In genomic region chr18:59196161-59196560, GRCh38 we compare ENCODE assay signal across 29 cellular contexts. TPM values are rescaled to one million over a fixed set of nuclear protein-coding genes. Genes with fewer than 3 reads are reported as not detected.
"Had no signal": no experiment of that assay in that cellular context is flagged by ENCODE, and none has a peak within 500 bp of the region (broad histone marks: within the 10 kb centered on the region; RNA-seq: fewer than 3 reads in every experiment).

No MANE protein-coding gene starts in this region.

- H3K27ac Mint-ChIP-seq: activated naive CD4-positive, alpha-beta T cell treated with anti-CD3 and anti-CD28 coated beads, Interleukin-2, amount 50 U/mL, for 72 hours; activated T-cell treated with anti-CD3 and anti-CD28 coated beads, Interleukin-2, amount 50 U/mL, for 72 hours; effector memory CD8-positive, alpha-beta T cell; naive thymus-derived CD8-positive, alpha-beta T cell; stimulated activated naive B cell treated with anti-CD40 and anti-IgM and Interleukin-4, amounts not matched to agents 10 μg/mL and 1 μg/mL and 100 μg/mL, for 72 hours had no signal

- H3K4me2 ChIP-seq: smooth muscle cell had no signal

- H3K9me3 Mint-ChIP-seq: activated naive CD4-positive, alpha-beta T cell treated with anti-CD3 and anti-CD28 coated beads, Interleukin-2, amount 50 U/mL, for 72 hours; activated T-cell treated with anti-CD3 and anti-CD28 coated beads, Interleukin-2, amount 50 U/mL, for 72 hours; effector memory CD8-positive, alpha-beta T cell; neural crest cell had no signal

- H3K4me3 ChIP-seq: gastrocnemius medialis, left lung, lower lobe of right lung, right atrium auricular region, smooth muscle cell, stomach, thyroid gland, upper lobe of left lung, vagina had no signal

- H3K4me1 ChIP-seq: gastrocnemius medialis, left lung, lower lobe of right lung, right atrium auricular region, stomach, thyroid gland, upper lobe of left lung, vagina had no signal

- H3K4me3 Mint-ChIP-seq: activated T-cell treated with anti-CD3 and anti-CD28 coated beads, Interleukin-2, amount 50 U/mL, for 72 hours; effector memory CD8-positive, alpha-beta T cell; naive thymus-derived CD8-positive, alpha-beta T cell; neural crest cell; stimulated activated naive B cell treated with anti-CD40 and anti-IgM and Interleukin-4, amounts not matched to agents 10 μg/mL and 1 μg/mL and 100 μg/mL, for 72 hours had no signal

- H3K27ac ChIP-seq: gastrocnemius medialis, left lung, lower lobe of right lung, right atrium auricular region, stomach, thyroid gland, upper lobe of left lung, vagina, VCaP had no signal

- H3K4me1 Mint-ChIP-seq: naive thymus-derived CD8-positive, alpha-beta T cell; neural crest cell; stimulated activated naive B cell treated with anti-CD40 and anti-IgM and Interleukin-4, amounts not matched to agents 10 μg/mL and 1 μg/mL and 100 μg/mL, for 72 hours had no signal

- H3K36me3 Mint-ChIP-seq: activated naive CD4-positive, alpha-beta T cell treated with anti-CD3 and anti-CD28 coated beads, Interleukin-2, amount 50 U/mL, for 72 hours; naive thymus-derived CD8-positive, alpha-beta T cell; stimulated activated naive B cell treated with anti-CD40 and anti-IgM and Interleukin-4, amounts not matched to agents 10 μg/mL and 1 μg/mL and 100 μg/mL, for 72 hours had no signal

- DNase-seq: activated CD4-positive, alpha-beta T cell treated with anti-CD3 and anti-CD28 coated beads for 4 hours; activated CD4-positive, alpha-beta T cell treated with anti-CD3 and anti-CD28 coated beads, Interleukin-2, amount 50 U/mL, for 4 hours; activated naive CD4-positive, alpha-beta T cell; activated T-cell treated with anti-CD3 and anti-CD28 coated beads for 4 hours; activated T-cell treated with anti-CD3 and anti-CD28 coated beads, Interleukin-2, amount 50 U/mL, for 72 hours; anterior cingulate cortex; cortex of kidney; effector memory CD8-positive, alpha-beta T cell; erythroblast; gastrocnemius medialis; glutamatergic neuron; left lung; lower lobe of right lung; mesenchymal stem cell; naive thymus-derived CD8-positive, alpha-beta T cell; occipital lobe; stimulated activated CD4-positive, alpha-beta T cell treated with anti-CD3 and anti-CD28 coated beads, Interleukin-1b, Interleukin-23, amount 100 ng/mL, for 48 hours; stimulated activated naive B cell treated with anti-CD40 and anti-IgM and Interleukin-4, amounts not matched to agents 10 μg/mL and 1 μg/mL and 100 μg/mL, for 72 hours; stomach; thyroid gland; upper lobe of left lung had no signal

- H3K27me3 ChIP-seq: right atrium auricular region, thyroid gland, upper lobe of left lung, vagina had no signal

- H3K9me3 ChIP-seq: gastrocnemius medialis, left lung, lower lobe of right lung, right atrium auricular region, stomach, thyroid gland, upper lobe of left lung, vagina had no signal

- H3K36me3 ChIP-seq: gastrocnemius medialis, left lung, lower lobe of right lung, right atrium auricular region, stomach, thyroid gland, upper lobe of left lung, vagina had no signal

RNA-seq across cellular contexts. Expression of gene GRP, which starts 23.8 kb away (rescaled TPM):
- total RNA-seq: activated naive CD4-positive, alpha-beta T cell treated with anti-CD3 and anti-CD28 coated beads, Interleukin-2, amount 50 U/mL, for 72 hours; activated T-cell treated with anti-CD3 and anti-CD28 coated beads, Interleukin-2, amount 50 U/mL, for 72 hours; cerebellum; gastrocnemius medialis; naive thymus-derived CD8-positive, alpha-beta T cell; neural crest cell; pulmonary artery endothelial cell; right atrium auricular region; smooth muscle cell; vagina had no signal
- polyA plus RNA-seq: naive thymus-derived CD8-positive, alpha-beta T cell had no signal
